ENCODE assay signal across 29 cellular contexts in the genomic region with DNA sequence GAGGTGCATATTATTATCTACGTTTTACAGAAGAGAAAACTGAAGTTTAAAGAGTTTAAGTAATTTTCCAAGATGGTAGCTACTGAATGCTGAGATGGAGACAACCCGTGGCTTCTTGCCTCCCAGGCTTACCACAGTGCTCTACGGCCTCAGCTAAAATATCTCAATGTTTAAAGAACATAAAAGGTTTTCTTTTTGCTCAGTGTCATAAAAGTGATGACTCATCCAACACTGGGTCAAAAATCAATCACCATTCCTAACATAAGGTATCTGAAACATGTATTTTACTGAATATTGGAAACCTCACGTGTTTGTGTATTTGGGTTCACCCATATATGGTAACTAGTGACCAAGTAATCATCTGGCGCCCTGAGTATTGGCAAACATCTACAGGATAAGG. TPM values are rescaled to one million over a fixed set of nuclear protein-coding genes. Genes with fewer than 3 reads are reported as not detected.
DNase-seq lines count a peak whose midpoint lies in the region; ATAC-seq, FAIRE-seq and TF ChIP-seq lines count a peak whose summit lies in the region.
"Had no signal": no experiment of that assay in that cellular context is flagged by ENCODE, and none has a peak within 500 bp of the region (broad histone marks: within the 10 kb centered on the region; RNA-seq: fewer than 3 reads in every experiment).

No MANE protein-coding gene starts in this region.

- H3K36me3 ChIP-seq in PC-3 (ENCODE audit: low read depth, low read length) = no peaks in the 10 kb centered on the region
- peaks cover 0 to 3% of the 10 kb centered on the region in 2 experiments for H3K36me3 ChIP-seq in endothelial cell of umbilical vein (ENCODE audit: control insufficient read depth in 2 of 2, extremely low read depth in 1 of 2, insufficient read depth in 2 of 2, low read length in 2 of 2)
- no peaks in the 10 kb centered on the region for H3K36me3 ChIP-seq in testis (ENCODE audit: low read depth, missing control alignments)
- no peaks in the 10 kb centered on the region for H3K36me3 ChIP-seq in HAP-1 (replicated peaks)

- H3K9me2 ChIP-seq in PC-3 (replicated peaks; ENCODE audit: low read length) = 0 out of 2 replicates have a peak, but pooled peaks cover 3% of the 10 kb centered on the region

- POLR2A ChIA-PET in PC-3 (lab: Charles Lee; ENCODE audit: unreplicated experiment) = no interaction called here
- POLR2A ChIA-PET in endothelial cell of umbilical vein (lab: Charles Lee) = no interaction called here

- BruUV-seq in PC-3 (replicated peaks; lab: Mats Ljungman, UMichigan) = no TSS peak
- no TSS peak for BruUV-seq in endothelial cell of umbilical vein (replicated peaks; lab: Mats Ljungman, UMichigan)

- H4K20me1 ChIP-seq in PC-3 (ENCODE audit: low read length) (no peaks in the 10 kb centered on the region), endothelial cell of umbilical vein (replicated peaks; ENCODE audit: control insufficient read depth, extremely low read depth, insufficient read depth, low read length) (no peaks in the 10 kb centered on the region)

- WGBS in testis, 2 donors = 88 to 89% methylated on average over 5 of the region's 5 CpGs

- H3K4me2 ChIP-seq in PC-3 (ENCODE audit: low read length) = no peak overlapping the region
- no peak overlapping the region for H3K4me2 ChIP-seq in endothelial cell of umbilical vein (ENCODE audit: insufficient read depth, low read length)

- FAIRE-seq in endothelial cell of umbilical vein (lab: Jason Lieb, UNC) = no peak
- FAIRE-seq: GM12892, GM19239 had no signal

- H3K27ac ChIP-seq in PC-3 (ENCODE audit: low read length) (no peak overlapping the region), endothelial cell of umbilical vein (ENCODE audit: insufficient read depth, low read depth, low read length) (no peak overlapping the region), testis (peak overlapping the region; percentile 53 to 74)
- H3K27ac ChIP-seq: C4-2B, SK-N-MC had no signal

- H3K9ac ChIP-seq in PC-3 (ENCODE audit: low read length) (no peak overlapping the region), endothelial cell of umbilical vein (replicated peaks; ENCODE audit: extremely low read depth, insufficient read depth, low read length) (no peak overlapping the region)

- in situ Hi-C loops in HAP-1 (cut with MboI; ENCODE audit: low sequenced_read_pairs) = no loop called here

- H3K9me3 ChIP-seq in PC-3 (ENCODE audit: low read length) (no peaks in the 10 kb centered on the region), endothelial cell of umbilical vein (replicated peaks; ENCODE audit: control insufficient read depth, insufficient read depth, low read length) (no peaks in the 10 kb centered on the region), testis (no peaks in the 10 kb centered on the region), HAP-1 (no peaks in the 10 kb centered on the region)

- no peak overlapping the region for H3K4me3 ChIP-seq in PC-3 (ENCODE audit: low read length)
- H3K4me3 ChIP-seq in endothelial cell of umbilical vein (replicated peaks in 1 of 3; ENCODE audit: insufficient read depth in 1 of 3, low read depth in 1 of 3, low read length in 3 of 3) = no peak overlapping the region
- no peak overlapping the region for H3K4me3 ChIP-seq in testis
- no peak overlapping the region for H3K4me3 ChIP-seq in HAP-1
- H3K4me3 ChIP-seq: SK-N-MC had no signal

- H3K9me1 ChIP-seq in endothelial cell of umbilical vein (replicated peaks; ENCODE audit: control insufficient read depth, extremely low read depth, insufficient read depth, low read length) = no peaks in the 10 kb centered on the region

- dilution Hi-C loops in endothelial cell of umbilical vein (cut with MboI; ENCODE audit: extremely low pct_ligation_motif_present, low sequenced_read_pairs) = no loop called here

- peak; percentile 70 for ATAC-seq in PC-3
- ATAC-seq: CD8-positive, alpha-beta T cell; Panc1; T-helper 17 cell had no signal

- CTCF ChIA-PET in PC-3 (lab: Charles Lee) (no interaction called here), endothelial cell of umbilical vein (lab: Charles Lee) (no interaction called here)

- intact Hi-C loops in PC-3 (cut with micrococcal nuclease) = loop anchor here (10.0 kb wide), 1 partner anchor 268 kb away; no protein-coding TSS in a partner anchor
- intact Hi-C loops in endothelial cell of umbilical vein (cut with micrococcal nuclease) = no loop called here
- intact Hi-C loops in testis (cut with DNase I; ENCODE audit: low total_unique reads) = no loop called here

- DNase-seq in HT-29 (ENCODE audit: low spot score) (peak; percentile 31), PC-3 (peak; percentile 32), endothelial cell of umbilical vein (ENCODE audit: low read depth, low spot score) (no peak), testis (no peak), GM19240 (ENCODE audit: insufficient read length, low spot score) (no peak), HAP-1 (ENCODE audit: low spot score in 2 of 2) (no peak), RKO (ENCODE audit: low spot score) (no peak)
- DNase-seq: CD8-positive, alpha-beta T cell; DMS 273 treated with DMSO at 0.1 percent for 48 hours; DND-41; MV-4-11; NCI-H1105; NCI-H146; NCI-H2029; NCI-H446 treated with DMSO at 0.1 percent for 48 hours; NCI-H526; NCI-H82; NK-92 treated with Interleukin-12 subunit alpha and Interleukin-12 subunit beta, amount 100 ng/mL, for 24 hours; SHP77 treated with DMSO at 0.1 percent for 48 hours; SW 1271; T-helper 17 cell had no signal

- peaks cover 7% of the 10 kb centered on the region; the same call in 1 of the 2 replicates for H3K27me3 ChIP-seq in PC-3 (ENCODE audit: low read length)
- H3K27me3 ChIP-seq in endothelial cell of umbilical vein (ENCODE audit: control insufficient read depth in 2 of 2, insufficient read depth in 2 of 2, low read length in 2 of 2) = no peaks in the 10 kb centered on the region
- H3K27me3 ChIP-seq in testis = no peaks in the 10 kb centered on the region
- H3K27me3 ChIP-seq in HAP-1 (ENCODE audit: low read depth) = no peaks in the 10 kb centered on the region

- H2AFZ ChIP-seq in PC-3 (ENCODE audit: low read length) = no peak overlapping the region
- H2AFZ ChIP-seq in endothelial cell of umbilical vein (ENCODE audit: low read depth, low read length) = no peak overlapping the region

- no peaks in the 10 kb centered on the region for H3K4me1 ChIP-seq in PC-3 (ENCODE audit: insufficient read depth, low read length)
- H3K4me1 ChIP-seq in endothelial cell of umbilical vein (ENCODE audit: control insufficient read depth, extremely low read depth, insufficient read depth, low read length) = peaks cover 16% of the 10 kb centered on the region
- peaks cover 17% of the 10 kb centered on the region for H3K4me1 ChIP-seq in testis
- no peaks in the 10 kb centered on the region for H3K4me1 ChIP-seq in HAP-1

- H3K79me2 ChIP-seq in PC-3 (ENCODE audit: low read length) (no peaks in the 10 kb centered on the region), endothelial cell of umbilical vein (ENCODE audit: control insufficient read depth, insufficient read depth, low read length) (no peaks in the 10 kb centered on the region)

- TF ChIP-seq CTCF in PC-3 (conservative IDR thresholded peaks at IDR 0.05; ENCODE audit: low read depth, low read length) (no peak), endothelial cell of umbilical vein (IDR thresholded peaks at IDR 0.05; ENCODE audit: extremely low read depth in 1 of 2, insufficient read depth in 1 of 2, low read depth in 1 of 2, low read length in 2 of 2) (no peak), testis (IDR thresholded peaks at IDR 0.05) (no peak)

- TF ChIP-seq POLR2A in endothelial cell of umbilical vein (IDR thresholded peaks at IDR 0.05; ENCODE audit: low read depth, low read length) = no peak
- no peak for TF ChIP-seq POLR2A in testis (IDR thresholded peaks at IDR 0.05)

- no peaks in the 10 kb centered on the region for H3F3A ChIP-seq in PC-3 (ENCODE audit: low read length, unreplicated experiment)

TF ChIP-seq in endothelial cell of umbilical vein, 7 proteins besides CTCF, POLR2A, EP300 and RAD21:
- TF ChIP-seq POLR2AphosphoS5 (IDR thresholded peaks at IDR 0.05; ENCODE audit: insufficient read depth, low read depth, low read length) (no peak), MYC (IDR thresholded peaks at IDR 0.05; ENCODE audit: low read depth, low read length) (no peak), FOS (IDR thresholded peaks at IDR 0.05; ENCODE audit: borderline replicate concordance, insufficient read depth, low read length) (peak; percentile 21), JUN (IDR thresholded peaks at IDR 0.05; ENCODE audit: borderline replicate concordance, insufficient read depth, insufficient read length, low read depth) (peak; percentile 39)
TF ChIP-seq in endothelial cell of umbilical vein: peak in this region for 2.

RNA-seq across cellular contexts. Expression of gene ABCA9, which starts 18.4 kb away (rescaled TPM):
- not detected in 2 replicates for total RNA-seq in HT-29 (2014; rRNA removed; shearing (Covaris generic))
- total RNA-seq in PC-3 (2014; rRNA removed) = not detected in 2 replicates
- 2.0 and 2.7 TPM in 2 replicates for total RNA-seq in endothelial cell of umbilical vein
- polyA plus RNA-seq in endothelial cell of umbilical vein = 1.9 and 7.7 TPM in 2 replicates
- 0.65 and 11.6 TPM in 2 replicates for polyA plus RNA-seq in endothelial cell of umbilical vein (2011; cell fraction: cytosol; rRNA removed)
- polyA plus RNA-seq in endothelial cell of umbilical vein (2011; cell fraction: nucleus; rRNA removed) = 19.7 and 20.1 TPM in 2 replicates
- polyA plus RNA-seq in endothelial cell of umbilical vein (2012) = 2.3 and 3.9 TPM in 2 replicates
- polyA minus RNA-seq in endothelial cell of umbilical vein = 19.4 and 24.0 TPM in 2 replicates
- not detected for polyA minus RNA-seq in endothelial cell of umbilical vein (2011; cell fraction: cytosol; rRNA and poly(A)+ RNA removed)
- polyA minus RNA-seq in endothelial cell of umbilical vein (2011; cell fraction: nucleus; rRNA and poly(A)+ RNA removed) = 57.3 and 68.2 TPM in 2 replicates
- total RNA-seq in testis = 10 to 100 TPM; 12.7 to 13.8 TPM
- polyA plus RNA-seq in testis (ENCODE audit: insufficient read depth, low read depth, low replicate concordance) = 5.0 TPM
- total RNA-seq: CD8-positive, alpha-beta T cell; H4; M059J had no signal
- polyA plus RNA-seq: IgD-negative memory B cell had no signal

Comparison
In these comparisons a context has a peak if more than half of its experiments do, and no peak if none do; other contexts are left out.
1. DNase-seq: peak in HT-29 (single experiment) and PC-3 (single experiment); none in endothelial cell of umbilical vein (single experiment), testis (single experiment), GM19240 (single experiment), HAP-1 (0 of 2) and RKO (single experiment).
2. H3K27ac ChIP-seq: peak in testis (2 of 2); none in PC-3 (single experiment) and endothelial cell of umbilical vein (single experiment).